ENCODE assay signal across 9 cellular contexts in genomic region chr5:138180183-138180782, GRCh38. TPM values are rescaled to one million over a fixed set of nuclear protein-coding genes. Genes with fewer than 3 reads are reported as not detected.
DNase-seq lines count a peak whose midpoint lies in the region; ATAC-seq and TF ChIP-seq lines count a peak whose summit lies in the region.
"Had no signal": no experiment of that assay in that cellular context is flagged by ENCODE, and none has a peak within 500 bp of the region (broad histone marks: within the 10 kb centered on the region; RNA-seq: fewer than 3 reads in every experiment).

No MANE protein-coding gene starts in this region.

- 0 out of 2 replicates have a peak, but pooled peaks cover 10% of the 10 kb centered on the region for H3F3A ChIP-seq in GM23338 (replicated peaks; ENCODE audit: low read depth)

- H3K36me3 ChIP-seq in BLaER1 treated with 17β-estradiol and CSF1 and Interleukin-3, amounts not matched to agents 10 nM and 100 nM = peaks cover 53 to 70% (median 66%) of the 10 kb centered on the region in 11 experiments
- H3K36me3 ChIP-seq in GM23338 (ENCODE audit: insufficient read depth) = peaks cover 52% of the 10 kb centered on the region

- peaks cover 0 to 51% (median 34%) of the 10 kb centered on the region in 11 experiments; a peak in 18 of 22 replicates for H4K20me1 ChIP-seq in BLaER1 treated with 17β-estradiol and CSF1 and Interleukin-3, amounts not matched to agents 10 nM and 100 nM
- no peaks in the 10 kb centered on the region; the same call in none of the 2 replicates for H4K20me1 ChIP-seq in GM23338 (replicated peaks; ENCODE audit: insufficient read depth)

- peaks cover 62% of the 10 kb centered on the region for H3K36me3 Mint-ChIP-seq in GM23338 (ENCODE audit: low read depth)
- H3K36me3 Mint-ChIP-seq in WTC11 = peaks cover 55% of the 10 kb centered on the region
- peaks cover 0 to 5% (median 0%) of the 10 kb centered on the region in 3 donors for H3K36me3 Mint-ChIP-seq in immature natural killer cell

- no peaks in the 10 kb centered on the region for H3K9me3 ChIP-seq in BLaER1 treated with 17β-estradiol and CSF1 and Interleukin-3, amounts not matched to agents 10 nM and 100 nM (replicated peaks in 1 of 11)

- H3K27me3 Mint-ChIP-seq in GM23338 (ENCODE audit: insufficient read depth, low read depth, poor library complexity) = peaks cover 6% of the 10 kb centered on the region
- H3K27me3 Mint-ChIP-seq in WTC11 (ENCODE audit: low read depth) = no peaks in the 10 kb centered on the region
- H3K27me3 Mint-ChIP-seq in immature natural killer cell (ENCODE audit: low read depth in 3 of 3) = peaks cover 0 to 3% (median 1%) of the 10 kb centered on the region in 3 donors

- peak overlapping the region in 8 of 11 experiments; percentile 23 to 96 (median 92); a peak in 11 of 22 replicates for H3K27ac ChIP-seq in BLaER1 treated with 17β-estradiol and CSF1 and Interleukin-3, amounts not matched to agents 10 nM and 100 nM
- H3K27ac ChIP-seq in GM23338 (ENCODE audit: low read depth) = no peak overlapping the region

- TF ChIP-seq CTCF in GM23338 (conservative IDR thresholded peaks at IDR 0.05; ENCODE audit: low read depth in 2 of 2) (peak; percentile 56 to 74), WTC11 (IDR thresholded peaks at IDR 0.05) (no peak)

- peak; percentile 52 for DNase-seq in GM23338 (ENCODE audit: low spot score)
- peak; percentile 22 for DNase-seq in NCI-H2171 (lab: John Stamatoyannopoulos, UW)
- DNase-seq in WTC11 (ENCODE audit: low spot score) = no peak
- peak in 2 of 3 donors; percentile 15 to 35 for DNase-seq in immature natural killer cell
- no peak for DNase-seq in 8988T
- no peak for DNase-seq in effector CD4-positive, alpha-beta T cell

- H3K27ac Mint-ChIP-seq in GM23338 (no peak overlapping the region), WTC11 (peak overlapping the region; percentile 51; the same call in 1 of the 2 replicates), immature natural killer cell (peak overlapping the region in 1 of 6 donors; percentile 51)

- peak overlapping the region; percentile 88 to 98 (median 94) for H3K4me2 ChIP-seq in BLaER1 treated with 17β-estradiol and CSF1 and Interleukin-3, amounts not matched to agents 10 nM and 100 nM
- peak overlapping the region; percentile 87 for H3K4me2 ChIP-seq in GM23338

- no peaks in the 10 kb centered on the region for H3K9me3 Mint-ChIP-seq in GM23338
- no peaks in the 10 kb centered on the region for H3K9me3 Mint-ChIP-seq in WTC11
- no peaks in the 10 kb centered on the region for H3K9me3 Mint-ChIP-seq in immature natural killer cell

- H3K79me2 ChIP-seq in GM23338 (replicated peaks; ENCODE audit: insufficient read depth) = peaks cover 48% of the 10 kb centered on the region

- no peaks in the 10 kb centered on the region for H3K27me3 ChIP-seq in BLaER1 treated with 17β-estradiol and CSF1 and Interleukin-3, amounts not matched to agents 10 nM and 100 nM
- no peaks in the 10 kb centered on the region for H3K27me3 ChIP-seq in GM23338 (ENCODE audit: insufficient read depth)

- ATAC-seq in GM23338 (no peak), WTC11 (no peak), HG03342 (IDR thresholded peaks at IDR 0.05; ENCODE audit: unreplicated experiment) (no peak)

- POLR2A ChIA-PET in WTC11 (lab: Charles Lee) = no interaction called here

- peaks cover 26 to 40% (median 35%) of the 10 kb centered on the region in 10 experiments for H3K4me1 ChIP-seq in BLaER1 treated with 17β-estradiol and CSF1 and Interleukin-3, amounts not matched to agents 10 nM and 100 nM
- H3K4me1 ChIP-seq in GM23338 (ENCODE audit: insufficient read depth) = peaks cover 12% of the 10 kb centered on the region

- peak overlapping the region in 10 of 11 experiments; percentile 20 to 95 (median 91); a peak in 20 of 22 replicates for H3K9ac ChIP-seq in BLaER1 treated with 17β-estradiol and CSF1 and Interleukin-3, amounts not matched to agents 10 nM and 100 nM

- H3K4me3 Mint-ChIP-seq in GM23338 = no peak overlapping the region
- no peak overlapping the region for H3K4me3 Mint-ChIP-seq in WTC11
- peak overlapping the region in 2 of 5 donors; percentile 50 to 54 for H3K4me3 Mint-ChIP-seq in immature natural killer cell

- no peaks in the 10 kb centered on the region for H3K9me2 ChIP-seq in GM23338 (ENCODE audit: insufficient read depth)

- H3K4me3 ChIP-seq in BLaER1 treated with 17β-estradiol and CSF1 and Interleukin-3, amounts not matched to agents 10 nM and 100 nM = peak overlapping the region in 9 of 10 experiments; percentile 81 to 99 (median 85); a peak in 18 of 20 replicates
- H3K4me3 ChIP-seq in GM23338 = peak overlapping the region; percentile 73

- peaks cover 2% of the 10 kb centered on the region; the same call in 2 of the 3 replicates for H3K4me1 Mint-ChIP-seq in GM23338
- peaks cover 13% of the 10 kb centered on the region for H3K4me1 Mint-ChIP-seq in WTC11
- peaks cover 0 to 5% of the 10 kb centered on the region in 2 donors for H3K4me1 Mint-ChIP-seq in immature natural killer cell

- CTCF ChIA-PET in WTC11 (lab: Charles Lee) = interaction anchor here (2.0 kb wide), 1 partner anchor 103 kb away, joined by 6 read pairs; no protein-coding TSS in a partner anchor

- no peak overlapping the region for H2AFZ ChIP-seq in GM23338

TF ChIP-seq in GM23338, 12 proteins besides CTCF, POLR2A, EP300 and RAD21 (continues in another document):
- TF ChIP-seq REST (IDR thresholded peaks at IDR 0.05; ENCODE audit: unreplicated experiment) (no peak), POLR2AphosphoS5 (IDR thresholded peaks at IDR 0.05; ENCODE audit: low read depth) (no peak)

TF ChIP-seq in WTC11, 78 proteins besides CTCF, POLR2A, EP300 and RAD21 (continues in another document):
- TF ChIP-seq PRDM15 (CRISPR knock-in tag; IDR thresholded peaks at IDR 0.05) (no peak), MAX (CRISPR knock-in tag; IDR thresholded peaks at IDR 0.05) (no peak), RELA (CRISPR knock-in tag; IDR thresholded peaks at IDR 0.05; ENCODE audit: borderline replicate concordance) (no peak)

RNA-seq across cellular contexts. Expression of gene KIF20A, which starts 1.4 kb away (rescaled TPM):
- 60.4 and 64.9 TPM in 2 replicates for total RNA-seq in GM23338 (2014; rRNA removed; shearing (Covaris generic))
- polyA plus RNA-seq in GM23338 (2016; fragmentation: Nextera tagmentation; extraction: Ambion mirVana) (35.8 and 41.0 TPM in 2 replicates), immature natural killer cell (under 1 TPM in 2 of 3 donors, not detected in 1; 0.34 to 0.43 TPM)
- total RNA-seq in WTC11 (2021) = 66.9 to 81.9 TPM (median 68.0 TPM) in 3 replicates

RNA-seq across cellular contexts. Expression of gene BRD8, which starts 1.9 kb away (rescaled TPM):
- total RNA-seq in GM23338 (2014; rRNA removed; shearing (Covaris generic)) = 39.1 and 45.8 TPM in 2 replicates
- polyA plus RNA-seq in GM23338 (2016; fragmentation: Nextera tagmentation; extraction: Ambion mirVana) (109 and 117 TPM in 2 replicates), immature natural killer cell (10 to 100 TPM; 10.6 to 32.0 (median 16.8) TPM)
- total RNA-seq in WTC11 (2021) = 59.6 to 73.4 TPM (median 61.4 TPM) in 3 replicates

RNA-seq across cellular contexts. Expression of gene CDC23, which starts 32.8 kb away (rescaled TPM):
- 43.3 and 45.9 TPM in 2 replicates for total RNA-seq in GM23338 (2014; rRNA removed; shearing (Covaris generic))
- 20.2 and 28.0 TPM in 2 replicates for polyA plus RNA-seq in GM23338 (2016; fragmentation: Nextera tagmentation; extraction: Ambion mirVana)
- 43.8 to 45.3 TPM (median 44.5 TPM) in 3 replicates for total RNA-seq in WTC11 (2021)
- 10 to 100 TPM; 15.3 to 28.2 (median 23.6) TPM for polyA plus RNA-seq in immature natural killer cell

RNA-seq across cellular contexts. Expression of gene NME5, which starts 41.1 kb away (rescaled TPM):
- not detected in 2 replicates for total RNA-seq in GM23338 (2014; rRNA removed; shearing (Covaris generic))
- 0.45 and 1.1 TPM in 2 replicates for polyA plus RNA-seq in GM23338 (2016; fragmentation: Nextera tagmentation; extraction: Ambion mirVana)
- total RNA-seq in WTC11 (2021) = 0.74 to 0.89 TPM in 2 of 3 replicates, not detected in the other
- polyA plus RNA-seq in immature natural killer cell = not detected
- total RNA-seq: T-helper 1 cell treated with Interleukin-12 subunit alpha and Interleukin-12 subunit beta and Interleukin-4 antibody, amounts not matched to agents 30 ng/mL and 1 ng/mL, for 36 hours had no signal

Comparison
In these comparisons a context has a peak if more than half of its experiments do, and no peak if none do; other contexts are left out.
1. DNase-seq: peak in GM23338 (single experiment), NCI-H2171 (single experiment) and immature natural killer cell (2 of 3); none in WTC11 (single experiment), 8988T (single experiment) and effector CD4-positive, alpha-beta T cell (single experiment).